ENCODE assay signal across 26 cellular contexts in genomic region chr2:11179899-11180298, GRCh38. TPM values are rescaled to one million over a fixed set of nuclear protein-coding genes. Genes with fewer than 3 reads are reported as not detected.
DNase-seq lines count a peak whose midpoint lies in the region; ATAC-seq, FAIRE-seq and TF ChIP-seq lines count a peak whose summit lies in the region.
"Had no signal": no experiment of that assay in that cellular context is flagged by ENCODE, and none has a peak within 500 bp of the region (broad histone marks: within the 10 kb centered on the region; RNA-seq: fewer than 3 reads in every experiment).

No MANE protein-coding gene starts in this region.

- H3K9ac ChIP-seq in GM23248, result no peak overlapping the region
- H3K9ac ChIP-seq in astrocyte (ENCODE audit: low read length), result no peak overlapping the region

- WGBS in GM23248 (ENCODE audit: low coverage in 1 of 2, low lambda C conversion rate in 2 of 2, missing lambda C conversion rate in 2 of 2), 2 experiments, result 91 to 94% methylated on average over 4 of the region's 4 CpGs

- H2AFZ ChIP-seq in GM23248, result no peak overlapping the region
- no peak overlapping the region for H2AFZ ChIP-seq in OCI-LY7 (ENCODE audit: low read length)
- no peak overlapping the region for H2AFZ ChIP-seq in astrocyte (ENCODE audit: low read depth, low read length)
- H2AFZ ChIP-seq: GM23338 had no signal

- ATAC-seq in GM19328 (IDR thresholded peaks at IDR 0.05; ENCODE audit: unreplicated experiment), result no peak
- no peak for ATAC-seq in activated CD8-positive, alpha-beta T cell treated with anti-CD3 and anti-CD28 coated beads for 36 hours
- ATAC-seq: GM23338, HCT116 had no signal

- TF ChIP-seq CTCF in OCI-LY7 (conservative IDR thresholded peaks at IDR 0.05; ENCODE audit: low read length), result no peak
- TF ChIP-seq CTCF in astrocyte (IDR thresholded peaks at IDR 0.05; ENCODE audit: insufficient read depth, low read depth, low read length), result no peak
- no peak for TF ChIP-seq CTCF in activated CD8-positive, alpha-beta T cell treated with anti-CD3 and anti-CD28 coated beads for 36 hours (IDR thresholded peaks at IDR 0.05)

- H3K27ac Mint-ChIP-seq in astrocyte (ENCODE audit: unreplicated experiment), result peak overlapping the region; percentile 35
- no peak overlapping the region for H3K27ac Mint-ChIP-seq in activated CD8-positive, alpha-beta T cell treated with anti-CD3 and anti-CD28 coated beads for 36 hours
- H3K27ac Mint-ChIP-seq: CD4-positive, CD25-positive, alpha-beta regulatory T cell; GM23338; HFFc6 had no signal

- no peaks in the 10 kb centered on the region for H3K9me3 Mint-ChIP-seq in astrocyte (ENCODE audit: unreplicated experiment)
- H3K9me3 Mint-ChIP-seq in activated CD8-positive, alpha-beta T cell treated with anti-CD3 and anti-CD28 coated beads for 36 hours, result no peaks in the 10 kb centered on the region
- H3K9me3 Mint-ChIP-seq: CD4-positive, CD25-positive, alpha-beta regulatory T cell; CD8-positive, alpha-beta memory T cell; GM23338; HFFc6 had no signal

- POLR2A ChIA-PET in OCI-LY7 (lab: Charles Lee), result interaction anchor here (1.3 kb wide), 1 partner anchor 18 kb away, joined by 4 read pairs; no protein-coding TSS in a partner anchor
- POLR2A ChIA-PET in activated CD8-positive, alpha-beta T cell treated with anti-CD3 and anti-CD28 coated beads for 36 hours (lab: Charles Lee), result no interaction called here

- no peak overlapping the region for H3K27ac ChIP-seq in GM23248
- no peak overlapping the region for H3K27ac ChIP-seq in OCI-LY7 (ENCODE audit: low read depth, low read length, poor library complexity, severe bottlenecking)
- H3K27ac ChIP-seq in astrocyte (ENCODE audit: low read depth, low read length), result no peak overlapping the region

- CTCF ChIA-PET in OCI-LY7 (lab: Charles Lee; ENCODE audit: unreplicated experiment), result no interaction called here
- CTCF ChIA-PET in activated CD8-positive, alpha-beta T cell treated with anti-CD3 and anti-CD28 coated beads for 36 hours (lab: Charles Lee), result no interaction called here

- TSS peak; percentile 6 for BruUV-seq in OCI-LY7 (replicated peaks; lab: Mats Ljungman, UMichigan)

- H3K4me2 ChIP-seq in GM23248 (ENCODE audit: unreplicated experiment) (no peak overlapping the region), OCI-LY7 (ENCODE audit: low read length) (no peak overlapping the region), astrocyte (ENCODE audit: low read length) (no peak overlapping the region)
- H3K4me2 ChIP-seq: GM23338 had no signal

- no peaks in the 10 kb centered on the region for H3K36me3 Mint-ChIP-seq in astrocyte (ENCODE audit: low read depth, unreplicated experiment)
- no peaks in the 10 kb centered on the region for H3K36me3 Mint-ChIP-seq in activated CD8-positive, alpha-beta T cell treated with anti-CD3 and anti-CD28 coated beads for 36 hours (ENCODE audit: low read depth)

- H3K9me2 ChIP-seq in GM23248 (ENCODE audit: insufficient read depth), result no peaks in the 10 kb centered on the region
- H3K9me2 ChIP-seq in OCI-LY7 (ENCODE audit: insufficient read depth, low read length), result no peaks in the 10 kb centered on the region

- H3K4me3 Mint-ChIP-seq in astrocyte (ENCODE audit: unreplicated experiment), result no peak overlapping the region
- no peak overlapping the region for H3K4me3 Mint-ChIP-seq in activated CD8-positive, alpha-beta T cell treated with anti-CD3 and anti-CD28 coated beads for 36 hours
- H3K4me3 Mint-ChIP-seq: CD4-positive, CD25-positive, alpha-beta regulatory T cell; CD8-positive, alpha-beta memory T cell; GM23338; HFFc6 had no signal

- H3K27me3 Mint-ChIP-seq in astrocyte (ENCODE audit: low read depth, unreplicated experiment), result no peaks in the 10 kb centered on the region
- H3K27me3 Mint-ChIP-seq in activated CD8-positive, alpha-beta T cell treated with anti-CD3 and anti-CD28 coated beads for 36 hours, result no peaks in the 10 kb centered on the region
- H3K27me3 Mint-ChIP-seq: CD4-positive, CD25-positive, alpha-beta regulatory T cell; CD8-positive, alpha-beta memory T cell had no signal

- H3K79me2 ChIP-seq in GM23248 (ENCODE audit: insufficient read depth) (no peaks in the 10 kb centered on the region), OCI-LY7 (ENCODE audit: insufficient read depth, low read depth, low read length) (no peaks in the 10 kb centered on the region), astrocyte (ENCODE audit: insufficient read depth, low read length) (no peaks in the 10 kb centered on the region)

- H4K20me1 ChIP-seq in GM23248 (ENCODE audit: insufficient read depth) (no peaks in the 10 kb centered on the region), OCI-LY7 (ENCODE audit: insufficient read depth, low read length) (no peaks in the 10 kb centered on the region), astrocyte (ENCODE audit: insufficient read depth, low read length) (no peaks in the 10 kb centered on the region)

- no peaks in the 10 kb centered on the region for H3K9me3 ChIP-seq in GM23248 (ENCODE audit: low read depth)
- H3K9me3 ChIP-seq in OCI-LY7 (ENCODE audit: low read length), result no peaks in the 10 kb centered on the region
- no peaks in the 10 kb centered on the region for H3K9me3 ChIP-seq in astrocyte (ENCODE audit: insufficient read depth, low read depth, low read length)
- H3K9me3 ChIP-seq: BE2C had no signal

- H3F3A ChIP-seq in GM23248 (ENCODE audit: insufficient read depth), result peaks cover 20% of the 10 kb centered on the region

- peaks cover 16% of the 10 kb centered on the region for H3K4me1 Mint-ChIP-seq in astrocyte (ENCODE audit: low read depth, unreplicated experiment)
- peaks cover 10% of the 10 kb centered on the region for H3K4me1 Mint-ChIP-seq in activated CD8-positive, alpha-beta T cell treated with anti-CD3 and anti-CD28 coated beads for 36 hours (ENCODE audit: low read depth)

- H3K36me3 ChIP-seq in GM23248 (ENCODE audit: low read depth), result peaks cover 27% of the 10 kb centered on the region
- H3K36me3 ChIP-seq in OCI-LY7 (ENCODE audit: insufficient read depth, low read length), result peaks cover 3% of the 10 kb centered on the region; the same call in 1 of the 2 replicates
- peaks cover 5% of the 10 kb centered on the region for H3K36me3 ChIP-seq in astrocyte (ENCODE audit: insufficient read depth, low read length)
- H3K36me3 ChIP-seq: BE2C had no signal

- in situ Hi-C loops in GM23248 (cut with MboI), result no loop called here

- no peak for FAIRE-seq in astrocyte (lab: Jason Lieb, UNC)
- FAIRE-seq: A204.1, G401.6, GM12891, GM19239 had no signal

- H3K27me3 ChIP-seq in GM23248 (replicated peaks; ENCODE audit: insufficient read depth) (no peaks in the 10 kb centered on the region), astrocyte (ENCODE audit: insufficient read depth, low read length) (no peaks in the 10 kb centered on the region)
- H3K27me3 ChIP-seq: BE2C had no signal

- DNase-seq in ELR (ENCODE audit: low read depth) (peak; percentile 36), GM23248 (peak; percentile 22), OCI-LY7 (ENCODE audit: low spot score) (no peak), astrocyte (ENCODE audit: low read depth) (no peak), NCI-H69 (lab: John Stamatoyannopoulos, UW) (no peak), NCI-H2029 treated with DMSO at 0.1 percent for 48 hours (lab: John Stamatoyannopoulos, UW) (no peak)
- DNase-seq in activated CD8-positive, alpha-beta T cell treated with anti-CD3 and anti-CD28 coated beads for 36 hours, result no peak
- DNase-seq: ACHN; BE2C; C1 segment of cervical spinal cord; CD4-positive, CD25-positive, alpha-beta regulatory T cell; CD8-positive, alpha-beta memory T cell; COR-L47; DMS 273 treated with DMSO at 0.1 percent for 48 hours; DMS53; DND-41; EL; H7; HFFc6 had no signal

- intact Hi-C loops in OCI-LY7 (cut with micrococcal nuclease; ENCODE audit: unreplicated experiment), result no loop called here
- intact Hi-C loops in activated CD8-positive, alpha-beta T cell treated with anti-CD3 and anti-CD28 coated beads for 36 hours (cut with micrococcal nuclease), result no loop called here

- no peak overlapping the region for H3K4me3 ChIP-seq in GM23248
- no peak overlapping the region for H3K4me3 ChIP-seq in OCI-LY7 (ENCODE audit: low read depth, low read length, poor library complexity, severe bottlenecking)
- H3K4me3 ChIP-seq in astrocyte (ENCODE audit: insufficient read depth, low read depth, low read length), result no peak overlapping the region
- H3K4me3 ChIP-seq: GM23338 had no signal

- H3K4me1 ChIP-seq in GM23248 (ENCODE audit: insufficient read depth) (peaks cover 13% of the 10 kb centered on the region), OCI-LY7 (ENCODE audit: insufficient read depth, low read length, poor library complexity, severe bottlenecking) (no peaks in the 10 kb centered on the region), astrocyte (ENCODE audit: insufficient read depth, low read length) (peaks cover 11% of the 10 kb centered on the region)

RNA-seq across cellular contexts. Expression of gene SLC66A3, which starts 24.6 kb away (rescaled TPM):
- total RNA-seq in GM23248 (2014; rRNA removed; shearing (Covaris generic)), result 34.9 and 46.4 TPM in 2 replicates
- 46.8 and 53.6 TPM in 2 replicates for polyA plus RNA-seq in GM23248 (2016; fragmentation: Nextera tagmentation; extraction: Ambion mirVana)
- total RNA-seq in OCI-LY7 (2014; rRNA removed; shearing (Covaris generic)), result 5.4 and 6.0 TPM in 2 replicates
- 8.5 and 10.0 TPM in 2 replicates for total RNA-seq in OCI-LY7 (2022)
- total RNA-seq in astrocyte, result 14.3 and 16.0 TPM in 2 replicates
- 10 to 100 TPM; 10.4 to 10.6 TPM for total RNA-seq in activated CD8-positive, alpha-beta T cell treated with anti-CD3 and anti-CD28 coated beads for 36 hours

Comparison
In these comparisons a context has a peak if more than half of its experiments do, and no peak if none do; other contexts are left out.
1. DNase-seq: peak in ELR (single experiment) and GM23248 (single experiment); none in OCI-LY7 (single experiment), astrocyte (single experiment), NCI-H69 (single experiment), NCI-H2029 treated with DMSO at 0.1 percent for 48 hours (single experiment) and activated CD8-positive, alpha-beta T cell treated with anti-CD3 and anti-CD28 coated beads for 36 hours (single experiment).